ENCODE assay signal across 7 cellular contexts in the genomic region with DNA sequence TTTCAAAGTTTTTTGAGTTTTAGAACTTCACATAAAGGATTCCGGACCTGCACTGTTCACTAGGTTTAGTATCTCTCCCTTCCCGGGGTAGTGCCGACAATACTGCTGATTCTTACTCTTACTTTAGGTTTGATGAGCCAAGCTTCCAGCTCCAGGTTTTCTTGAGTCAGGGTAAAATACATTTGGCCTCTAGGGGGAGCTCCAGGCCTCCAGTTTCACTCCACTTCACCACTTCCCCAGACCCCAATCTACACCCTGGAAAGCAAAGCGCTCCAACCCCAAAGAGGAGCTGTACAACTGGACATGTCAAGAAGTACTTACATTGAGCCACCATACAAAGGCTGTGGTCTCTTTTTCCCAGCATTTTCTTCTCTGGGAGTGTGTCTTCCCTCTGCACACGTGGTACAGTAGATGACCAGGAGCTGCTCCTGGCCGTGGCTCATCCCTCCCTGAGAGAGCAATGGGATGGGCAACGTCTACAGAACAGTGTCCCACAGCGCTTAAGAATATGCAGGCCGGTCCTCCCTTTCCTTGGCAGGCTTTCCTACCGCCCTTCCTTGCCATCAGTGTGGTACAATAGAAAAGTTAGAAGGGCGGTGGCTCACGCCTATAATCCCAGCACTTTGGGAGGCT.
A peak's percentile ranks its signal among the peaks of the same experiment; 100 is the strongest.
DNase-seq lines count a peak whose midpoint lies in the region; ATAC-seq, FAIRE-seq and TF ChIP-seq lines count a peak whose summit lies in the region.

No MANE protein-coding gene starts in this region.

- H3K36me3 Mint-ChIP-seq in activated T-helper 1 cell treated with anti-CD3 and anti-CD28 coated beads, Interleukin-12 subunit alpha, Interleukin-12 subunit beta, Interleukin-2, Interleukin-4 antibody, amounts not matched to agents 30 ng/mL and 10 ng/mL and 1 ng/mL, durations not matched to agents 14 hours and 24 hours and 36 hours (ENCODE audit: low read depth): no peaks in the 10 kb centered on the region

- no peaks in the 10 kb centered on the region for H3K36me3 ChIP-seq in KMS-11 (ENCODE audit: insufficient read depth)
- no peaks in the 10 kb centered on the region for H3K36me3 ChIP-seq in psoas muscle (ENCODE audit: insufficient read depth in 1 of 2, low read depth in 1 of 2)
- H3K36me3 ChIP-seq in vagina: no peaks in the 10 kb centered on the region

- WGBS in psoas muscle, 3 donors: 67 to 75% (median 70%) methylated on average over 12 of the region's 12 CpGs

- H2AFZ ChIP-seq in KMS-11 (ENCODE audit: low read depth): peak overlapping the region; percentile 38; the same call in 1 of the 2 replicates

- H4K20me1 ChIP-seq in KMS-11 (ENCODE audit: insufficient read depth): no peaks in the 10 kb centered on the region

- no peaks in the 10 kb centered on the region for H3K79me2 ChIP-seq in KMS-11 (ENCODE audit: insufficient read depth, low read depth)

- H3K27ac ChIP-seq in KMS-11 (no peak overlapping the region), psoas muscle (no peak overlapping the region), vagina (no peak overlapping the region)

- H3K4me3 ChIP-seq in KMS-11 (IDR thresholded peaks at IDR 0.05; ENCODE audit: insufficient read depth, low read depth, low read length) (no peak overlapping the region), psoas muscle (no peak overlapping the region), vagina (no peak overlapping the region)

- peak in 3 of 4 donors; percentile 19 to 54 (median 37) for ATAC-seq in psoas muscle

- H3K27me3 ChIP-seq in KMS-11 (ENCODE audit: insufficient read depth, low read depth) (no peaks in the 10 kb centered on the region), psoas muscle (ENCODE audit: insufficient read depth in 3 of 3, low read length in 2 of 3) (no peaks in the 10 kb centered on the region), vagina (no peaks in the 10 kb centered on the region)

- no peaks in the 10 kb centered on the region for H3K9me3 ChIP-seq in psoas muscle
- no peaks in the 10 kb centered on the region for H3K9me3 ChIP-seq in vagina

- H3K4me1 ChIP-seq in KMS-11 (ENCODE audit: low read depth, poor library complexity, severe bottlenecking) (no peaks in the 10 kb centered on the region), psoas muscle (no peaks in the 10 kb centered on the region), vagina (peaks cover 38% of the 10 kb centered on the region)

- TF ChIP-seq CTCF in KMS-11 (conservative IDR thresholded peaks at IDR 0.05; ENCODE audit: low read depth, low read length) (peak; percentile 91), psoas muscle (IDR thresholded peaks at IDR 0.05) (peak; percentile 48), vagina (IDR thresholded peaks at IDR 0.05) (peak in 2 of 3 experiments; percentile 17 to 58)

- no peak overlapping the region for H3K4me2 ChIP-seq in KMS-11

- FAIRE-seq in GM12891 (lab: Jason Lieb, UNC): peak; percentile 66

- TF ChIP-seq POLR2A in GM12891 (IDR thresholded peaks at IDR 0.05; ENCODE audit: low read depth, low read length) (no peak), vagina (IDR thresholded peaks at IDR 0.05) (no peak)

- no peak overlapping the region for H3K27ac Mint-ChIP-seq in activated T-helper 1 cell treated with anti-CD3 and anti-CD28 coated beads, Interleukin-12 subunit alpha, Interleukin-12 subunit beta, Interleukin-2, Interleukin-4 antibody, amounts not matched to agents 30 ng/mL and 10 ng/mL and 1 ng/mL, durations not matched to agents 14 hours and 24 hours and 36 hours

- H3K9ac ChIP-seq in KMS-11: no peak overlapping the region

- intact Hi-C loops in activated T-helper 1 cell treated with anti-CD3 and anti-CD28 coated beads, Interleukin-12 subunit alpha, Interleukin-12 subunit beta, Interleukin-2, Interleukin-4 antibody, amounts not matched to agents 30 ng/mL and 10 ng/mL and 1 ng/mL, durations not matched to agents 14 hours and 24 hours and 36 hours (cut with micrococcal nuclease): loop anchor here (1.0 to 5.0 kb wide), 8 partner anchors 37 to 554 kb away; a partner anchor contains a TSS
- intact Hi-C loops in psoas muscle (cut with DNase I): loop anchor here (2.0 to 10.0 kb wide), 3 partner anchors 77 to 246 kb away; a partner anchor contains a TSS
- intact Hi-C loops in vagina (cut with DNase I): loop anchor here (10.0 kb wide), 2 partner anchors 80 to 240 kb away; a partner anchor contains a TSS

- no peak overlapping the region for H3K4me3 Mint-ChIP-seq in activated T-helper 1 cell treated with anti-CD3 and anti-CD28 coated beads, Interleukin-12 subunit alpha, Interleukin-12 subunit beta, Interleukin-2, Interleukin-4 antibody, amounts not matched to agents 30 ng/mL and 10 ng/mL and 1 ng/mL, durations not matched to agents 14 hours and 24 hours and 36 hours

- DNase-seq in GM12891 (ENCODE audit: insufficient read length, low spot score) (peak; percentile 33), SHP77 (lab: John Stamatoyannopoulos, UW) (peak; percentile 45 to 54), germinal center (ENCODE audit: low spot score) (peak; percentile 60), psoas muscle (peak in 1 of 2 donors; percentile 42), vagina (ENCODE audit: extremely low spot score in 2 of 2) (no peak)
- DNase-seq in activated T-helper 1 cell treated with anti-CD3 and anti-CD28 coated beads, Interleukin-12 subunit alpha, Interleukin-12 subunit beta, Interleukin-2, Interleukin-4 antibody, amounts not matched to agents 30 ng/mL and 10 ng/mL and 1 ng/mL, durations not matched to agents 14 hours and 24 hours and 36 hours (ENCODE audit: low spot score): peak; percentile 43

- H3K9me3 Mint-ChIP-seq in activated T-helper 1 cell treated with anti-CD3 and anti-CD28 coated beads, Interleukin-12 subunit alpha, Interleukin-12 subunit beta, Interleukin-2, Interleukin-4 antibody, amounts not matched to agents 30 ng/mL and 10 ng/mL and 1 ng/mL, durations not matched to agents 14 hours and 24 hours and 36 hours: no peaks in the 10 kb centered on the region

- peaks cover 2% of the 10 kb centered on the region for H3K27me3 Mint-ChIP-seq in activated T-helper 1 cell treated with anti-CD3 and anti-CD28 coated beads, Interleukin-12 subunit alpha, Interleukin-12 subunit beta, Interleukin-2, Interleukin-4 antibody, amounts not matched to agents 30 ng/mL and 10 ng/mL and 1 ng/mL, durations not matched to agents 14 hours and 24 hours and 36 hours (ENCODE audit: insufficient read depth)

- H3K4me1 Mint-ChIP-seq in activated T-helper 1 cell treated with anti-CD3 and anti-CD28 coated beads, Interleukin-12 subunit alpha, Interleukin-12 subunit beta, Interleukin-2, Interleukin-4 antibody, amounts not matched to agents 30 ng/mL and 10 ng/mL and 1 ng/mL, durations not matched to agents 14 hours and 24 hours and 36 hours (ENCODE audit: low read depth): peaks cover 47% of the 10 kb centered on the region

TF ChIP-seq in GM12891, 5 proteins besides CTCF, POLR2A, EP300 and RAD21:
- no peak for TF ChIP-seq POLR2AphosphoS5 (IDR thresholded peaks at IDR 0.05; ENCODE audit: low read depth, low read length)
- peak; percentile 54 for TF ChIP-seq SPI1 (IDR thresholded peaks at IDR 0.05; ENCODE audit: low read depth, low read length)

Comparison
In these comparisons a context has a peak if more than half of its experiments do, and no peak if none do; other contexts are left out.
1. DNase-seq: peak in GM12891 (single experiment), SHP77 (2 of 2), activated T-helper 1 cell treated with anti-CD3 and anti-CD28 coated beads, Interleukin-12 subunit alpha, Interleukin-12 subunit beta, Interleukin-2, Interleukin-4 antibody, amounts not matched to agents 30 ng/mL and 10 ng/mL and 1 ng/mL, durations not matched to agents 14 hours and 24 hours and 36 hours (single experiment) and germinal center (single experiment); none in vagina (0 of 2).
2. CTCF ChIP-seq: peak in every context shown above with its lines; median percentile 91 in KMS-11; 48 in psoas muscle; 38 in vagina.